15 cellular contexts compared by ENCODE assay signal in genomic region chrX:9183481-9183880, GRCh38.
DNase-seq lines count a peak whose midpoint lies in the region; FAIRE-seq and TF ChIP-seq lines count a peak whose summit lies in the region.
"Had no signal": no experiment of that assay in that cellular context is flagged by ENCODE, and none has a peak within 500 bp of the region (broad histone marks: within the 10 kb centered on the region; RNA-seq: fewer than 3 reads in every experiment).

No MANE protein-coding gene starts in this region.

- H3K4me2 ChIP-seq in astrocyte (ENCODE audit: low read length): no peak overlapping the region
- H3K4me2 ChIP-seq: BLaER1 treated with 17β-estradiol and CSF1 and Interleukin-3, amounts not matched to agents 10 nM and 100 nM had no signal

- no peak overlapping the region for H3K4me3 ChIP-seq in astrocyte (ENCODE audit: insufficient read depth, low read depth, low read length)
- H3K4me3 ChIP-seq: BLaER1 treated with 17β-estradiol and CSF1 and Interleukin-3, amounts not matched to agents 10 nM and 100 nM; GM12878; GM23248 had no signal

- no peaks in the 10 kb centered on the region for H3K9me3 ChIP-seq in astrocyte (ENCODE audit: insufficient read depth, low read depth, low read length)

- TF ChIP-seq CTCF in astrocyte (IDR thresholded peaks at IDR 0.05; ENCODE audit: insufficient read depth, low read depth, low read length): no peak

- no peak overlapping the region for H3K4me3 Mint-ChIP-seq in astrocyte (ENCODE audit: unreplicated experiment)
- H3K4me3 Mint-ChIP-seq: CD4-positive, CD25-positive, alpha-beta regulatory T cell had no signal

- no peaks in the 10 kb centered on the region for H3K36me3 ChIP-seq in astrocyte (ENCODE audit: insufficient read depth, low read length)
- H3K36me3 ChIP-seq: BLaER1 treated with 17β-estradiol and CSF1 and Interleukin-3, amounts not matched to agents 10 nM and 100 nM had no signal

- H3K27me3 ChIP-seq in astrocyte (ENCODE audit: insufficient read depth, low read length): no peaks in the 10 kb centered on the region
- H3K27me3 ChIP-seq: BLaER1 treated with 17β-estradiol and CSF1 and Interleukin-3, amounts not matched to agents 10 nM and 100 nM had no signal

- no peaks in the 10 kb centered on the region for H4K20me1 ChIP-seq in astrocyte (ENCODE audit: insufficient read depth, low read length)
- H4K20me1 ChIP-seq: BLaER1 treated with 17β-estradiol and CSF1 and Interleukin-3, amounts not matched to agents 10 nM and 100 nM had no signal

- H3K27me3 Mint-ChIP-seq in astrocyte (ENCODE audit: low read depth, unreplicated experiment): peaks cover 2% of the 10 kb centered on the region

- peak; percentile 65 for FAIRE-seq in astrocyte (lab: Jason Lieb, UNC)
- FAIRE-seq: GM12878, GM18507 had no signal

- no peak overlapping the region for H3K9ac ChIP-seq in astrocyte (ENCODE audit: low read length)
- H3K9ac ChIP-seq: BLaER1 treated with 17β-estradiol and CSF1 and Interleukin-3, amounts not matched to agents 10 nM and 100 nM; GM23248 had no signal

- H3K4me1 Mint-ChIP-seq in astrocyte (ENCODE audit: low read depth, unreplicated experiment): peaks cover 15% of the 10 kb centered on the region
- H3K4me1 Mint-ChIP-seq: CD4-positive, CD25-positive, alpha-beta regulatory T cell had no signal

- no peak overlapping the region for H3K27ac ChIP-seq in astrocyte (ENCODE audit: low read depth, low read length)
- H3K27ac ChIP-seq: BLaER1 treated with 17β-estradiol and CSF1 and Interleukin-3, amounts not matched to agents 10 nM and 100 nM; GM23248 had no signal

- DNase-seq in HT1080 (ENCODE audit: low read depth) (peak; percentile 43), M059J (ENCODE audit: low read depth) (peak; percentile 70), astrocyte (ENCODE audit: low read depth) (no peak), myocyte (ENCODE audit: low read depth) (peak; percentile 43), GM19240 (ENCODE audit: insufficient read length, low spot score) (no peak), NAMALWA (ENCODE audit: low spot score) (no peak), A172 (ENCODE audit: low spot score) (no peak), T1000 (lab: John Stamatoyannopoulos, UW) (no peak)
- DNase-seq: CD4-positive, CD25-positive, alpha-beta regulatory T cell; DMS79; GM23248; H7 had no signal

- no peaks in the 10 kb centered on the region for H3K79me2 ChIP-seq in astrocyte (ENCODE audit: insufficient read depth, low read length)

- H3K4me1 ChIP-seq in astrocyte (ENCODE audit: insufficient read depth, low read length): no peaks in the 10 kb centered on the region

- no peaks in the 10 kb centered on the region for H3K36me3 Mint-ChIP-seq in astrocyte (ENCODE audit: low read depth, unreplicated experiment)
- H3K36me3 Mint-ChIP-seq: CD4-positive, CD25-positive, alpha-beta regulatory T cell had no signal

- no peaks in the 10 kb centered on the region for H3K9me3 Mint-ChIP-seq in astrocyte (ENCODE audit: unreplicated experiment)

- no peak overlapping the region for H3K27ac Mint-ChIP-seq in astrocyte (ENCODE audit: unreplicated experiment)
- H3K27ac Mint-ChIP-seq: CD4-positive, CD25-positive, alpha-beta regulatory T cell had no signal

- H2AFZ ChIP-seq in astrocyte (ENCODE audit: low read depth, low read length): no peak overlapping the region
- H2AFZ ChIP-seq: GM23248 had no signal

Comparison
In these comparisons a context has a peak if more than half of its experiments do, and no peak if none do; other contexts are left out.
1. DNase-seq: peak in HT1080 (single experiment), M059J (single experiment) and myocyte (single experiment); none in astrocyte (single experiment), GM19240 (single experiment), NAMALWA (single experiment), A172 (single experiment) and T1000 (single experiment).